13 cellular contexts compared by ENCODE assay signal in the genomic region with DNA sequence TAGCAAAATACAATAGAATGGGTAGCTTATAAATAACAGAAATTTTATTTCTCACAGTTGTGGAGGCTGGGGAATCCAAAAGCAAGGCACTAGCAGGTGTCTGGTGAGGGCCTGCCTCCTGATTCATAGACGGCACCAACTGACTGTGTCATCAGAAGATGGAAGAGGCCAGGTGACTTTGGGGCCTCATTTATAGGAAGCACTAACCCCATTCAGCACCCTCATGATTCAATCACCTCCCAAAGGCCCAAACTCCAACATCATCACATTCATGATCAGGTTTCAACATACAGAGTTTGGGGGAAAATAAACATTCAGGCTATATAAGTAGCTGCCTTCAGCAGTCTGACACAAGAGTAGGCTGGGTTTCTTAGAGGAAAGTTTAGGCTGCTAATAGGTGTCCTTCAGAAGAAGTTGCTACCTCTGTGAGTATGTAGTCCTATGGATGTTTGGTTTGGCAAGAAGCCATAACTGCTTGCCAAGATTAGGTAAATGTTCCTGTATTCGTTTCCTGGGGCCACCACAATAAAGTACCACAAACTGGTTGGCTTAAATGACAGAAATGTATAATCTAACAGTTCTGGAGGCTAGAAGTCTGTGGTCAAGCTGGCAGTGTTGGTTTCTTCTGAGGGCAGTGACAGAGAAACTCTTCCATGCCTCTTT. TPM values are rescaled to one million over a fixed set of nuclear protein-coding genes. Genes with fewer than 3 reads are reported as not detected.
DNase-seq lines count a peak whose midpoint lies in the region; ATAC-seq, FAIRE-seq and TF ChIP-seq lines count a peak whose summit lies in the region.
"Had no signal": no experiment of that assay in that cellular context is flagged by ENCODE, and none has a peak within 500 bp of the region (broad histone marks: within the 10 kb centered on the region; RNA-seq: fewer than 3 reads in every experiment).

No MANE protein-coding gene starts in this region.

- no peaks in the 10 kb centered on the region for H4K20me1 ChIP-seq in keratinocyte (ENCODE audit: control insufficient read depth, extremely low read depth, insufficient read depth, low read length)

- H3K36me3 ChIP-seq in keratinocyte (ENCODE audit: control insufficient read depth in 2 of 2, extremely low read depth in 1 of 2, insufficient read depth in 2 of 2, low read length in 2 of 2) (peaks cover 0 to 3% of the 10 kb centered on the region in 2 experiments), H7 (replicated peaks; ENCODE audit: control insufficient read depth, insufficient read depth, low read length) (no peaks in the 10 kb centered on the region)
- H3K36me3 ChIP-seq: cardiac muscle cell had no signal

- no peaks in the 10 kb centered on the region for H3K79me2 ChIP-seq in keratinocyte (ENCODE audit: control insufficient read depth, insufficient read depth, low read length)

- H3K9ac ChIP-seq in keratinocyte (ENCODE audit: control insufficient read depth, extremely low read depth, insufficient read depth, low read length), result no peak overlapping the region

- no peak overlapping the region for H2AFZ ChIP-seq in keratinocyte (ENCODE audit: control insufficient read depth, low read length)

- H3K4me1 ChIP-seq in keratinocyte (ENCODE audit: control insufficient read depth, extremely low read depth, insufficient read depth, low read length), result peaks cover 10% of the 10 kb centered on the region

- H3K27ac ChIP-seq in keratinocyte (ENCODE audit: control insufficient read depth, insufficient read depth, low read length), result no peak overlapping the region
- H3K27ac ChIP-seq: cardiac muscle cell, SJSA1 had no signal

- peak; percentile 73 for FAIRE-seq in keratinocyte (lab: Jason Lieb, UNC)
- FAIRE-seq: GM18507 had no signal

- H3K4me2 ChIP-seq in keratinocyte (ENCODE audit: control insufficient read depth, extremely low read depth, insufficient read depth, low read depth, low read length), result no peak overlapping the region
- H3K4me2 ChIP-seq: smooth muscle cell had no signal

- H3K4me3 ChIP-seq in Jurkat, Clone E6-1 (ENCODE audit: low read length), result no peak overlapping the region
- H3K4me3 ChIP-seq in keratinocyte (ENCODE audit: control insufficient read depth in 2 of 3, extremely low read depth in 1 of 3, insufficient read depth in 2 of 3, low read depth in 1 of 3, low read length in 3 of 3) (no peak overlapping the region), H7 (ENCODE audit: insufficient read depth, low read depth, low read length) (no peak overlapping the region)
- H3K4me3 ChIP-seq: cardiac muscle cell, SJSA1, smooth muscle cell had no signal

- dilution Hi-C loops in keratinocyte (cut with MboI; ENCODE audit: extremely low pct_ligation_motif_present, low sequenced_read_pairs), result loop anchor here (25.0 kb wide), 1 partner anchor 136 kb away; no protein-coding TSS in a partner anchor

- H3K27me3 ChIP-seq in keratinocyte (ENCODE audit: control insufficient read depth, extremely low read depth, insufficient read depth, low read length) (no peaks in the 10 kb centered on the region), H7 (ENCODE audit: control insufficient read depth, insufficient read depth, low read length) (no peaks in the 10 kb centered on the region)
- H3K27me3 ChIP-seq: cardiac muscle cell, SJSA1 had no signal

- H3K9me1 ChIP-seq in keratinocyte (ENCODE audit: control insufficient read depth, extremely low read depth, insufficient read depth, low read length), result peaks cover 4% of the 10 kb centered on the region

- no peak for ATAC-seq in HG03342 (IDR thresholded peaks at IDR 0.05; ENCODE audit: unreplicated experiment)
- no peak for ATAC-seq in GM18858 (IDR thresholded peaks at IDR 0.05; ENCODE audit: unreplicated experiment)
- ATAC-seq in GM19467 (IDR thresholded peaks at IDR 0.05; ENCODE audit: unreplicated experiment), result no peak

- no peak for TF ChIP-seq CTCF in keratinocyte (optimal IDR thresholded peaks at IDR 0.05 in 1 of 3, IDR thresholded peaks at IDR 0.05 in 1 of 3, conservative IDR thresholded peaks at IDR 0.05 in 1 of 3; ENCODE audit: extremely low read depth in 1 of 3, insufficient read depth in 2 of 3, low read length in 3 of 3)

- no peaks in the 10 kb centered on the region for H3K9me3 ChIP-seq in keratinocyte (ENCODE audit: control insufficient read depth, low read depth, low read length)

- DNase-seq in DMS153 treated with DMSO at 0.1 percent for 48 hours (lab: John Stamatoyannopoulos, UW; ENCODE audit: unreplicated experiment) (peak; percentile 38), amniotic epithelial cell (ENCODE audit: low read depth) (peak; percentile 4), keratinocyte (ENCODE audit: low read depth, low spot score) (no peak), H7 (no peak)
- DNase-seq in Jurkat, Clone E6-1 (ENCODE audit: low read depth, low spot score), result peak; percentile 61
- DNase-seq: CD4-positive, alpha-beta T cell had no signal

RNA-seq across cellular contexts. Expression of a gene that starts 48.8 kb away (rescaled TPM):
- 0.61 TPM for polyA plus RNA-seq in Jurkat, Clone E6-1 (2012; ENCODE audit: insufficient read depth, insufficient read length)
- polyA plus RNA-seq in keratinocyte, result 114 to 280 TPM (median 268 TPM) in 3 replicates
- polyA plus RNA-seq in keratinocyte (2011; ENCODE audit: low read depth), result 14.3 TPM
- polyA plus RNA-seq in keratinocyte (2011; cell fraction: cytosol; rRNA removed), result 116 and 207 TPM in 2 replicates
- 173 and 193 TPM in 2 replicates for polyA plus RNA-seq in keratinocyte (2011; cell fraction: nucleus; rRNA removed)
- polyA plus RNA-seq in keratinocyte (2012; ENCODE audit: low replicate concordance), result 33.4 and 214 TPM in 2 replicates
- polyA minus RNA-seq in keratinocyte, result 118 to 284 TPM (median 138 TPM) in 3 replicates
- polyA minus RNA-seq in keratinocyte (2011; cell fraction: cytosol; rRNA and poly(A)+ RNA removed), result 325 TPM
- 170 and 250 TPM in 2 replicates for polyA minus RNA-seq in keratinocyte (2011; cell fraction: nucleus; rRNA and poly(A)+ RNA removed)
- 0.94 and 1.4 TPM in 2 replicates for total RNA-seq in H7 (2014; rRNA removed; shearing (Covaris generic))

Comparison
In these comparisons a context has a peak if more than half of its experiments do, and no peak if none do; other contexts are left out.
1. DNase-seq: peak in DMS153 treated with DMSO at 0.1 percent for 48 hours (single experiment), Jurkat, Clone E6-1 (single experiment) and amniotic epithelial cell (single experiment); none in keratinocyte (single experiment) and H7 (single experiment).